In the genomic region with DNA sequence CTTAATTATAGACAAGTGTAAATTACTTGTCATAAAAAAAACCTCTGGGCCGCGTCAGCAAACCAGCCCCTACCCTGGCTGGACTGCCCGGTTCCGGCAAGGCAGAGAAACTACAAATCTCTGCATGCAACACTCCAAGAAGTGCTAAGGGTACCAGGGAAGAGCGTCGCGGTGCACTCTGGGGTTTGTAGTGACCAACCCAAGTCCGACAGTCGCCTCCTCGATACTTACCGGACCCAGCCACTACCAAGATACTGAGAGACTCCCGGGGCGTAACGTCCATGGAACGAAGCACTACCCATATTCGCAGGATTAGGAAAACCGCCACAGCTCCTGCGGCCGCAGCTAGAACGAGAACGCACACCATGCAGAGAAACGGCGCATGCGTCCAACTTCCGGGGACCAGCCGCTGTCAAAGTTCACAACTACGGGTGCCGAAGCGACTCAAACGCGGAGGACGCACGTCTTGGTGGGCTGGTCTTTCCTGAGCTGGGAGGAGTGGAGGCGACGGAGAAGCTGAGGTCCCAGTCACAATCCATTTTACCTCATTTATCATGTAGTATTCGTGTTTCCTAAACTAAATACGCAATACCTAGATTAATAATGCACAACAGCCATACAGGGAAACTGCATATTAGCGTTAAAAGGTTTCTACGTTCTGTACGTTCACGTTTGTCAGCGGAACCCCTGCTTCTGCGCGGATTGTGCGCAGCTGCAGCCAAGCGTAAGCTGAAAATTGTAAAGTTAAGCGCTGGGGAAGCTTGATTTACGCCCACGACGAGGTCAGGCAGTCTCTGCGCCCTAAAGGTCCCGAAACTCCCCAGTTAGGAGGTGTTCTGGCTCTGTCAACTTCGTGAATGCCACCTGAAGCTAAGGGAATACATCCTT, we compare ENCODE assay signal across 8 cellular contexts. TPM values are rescaled to one million over a fixed set of nuclear protein-coding genes. Genes with fewer than 3 reads are reported as not detected.
DNase-seq lines count a peak whose midpoint lies in the region; ATAC-seq and TF ChIP-seq lines count a peak whose summit lies in the region.

A gene with protein sequence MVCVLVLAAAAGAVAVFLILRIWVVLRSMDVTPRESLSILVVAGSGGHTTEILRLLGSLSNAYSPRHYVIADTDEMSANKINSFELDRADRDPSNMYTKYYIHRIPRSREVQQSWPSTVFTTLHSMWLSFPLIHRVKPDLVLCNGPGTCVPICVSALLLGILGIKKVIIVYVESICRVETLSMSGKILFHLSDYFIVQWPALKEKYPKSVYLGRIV (minus strand): TSS at position 420 of the 888 bp plus-strand sequence. CDS start 53 bp downstream, at position 367.

- no peaks in the 10 kb centered on the region for H3K36me3 ChIP-seq in naive thymus-derived CD4-positive, alpha-beta T cell (ENCODE audit: control insufficient read depth in 2 of 3, insufficient read depth in 3 of 3, low read length in 3 of 3)

- H3K27me3 ChIP-seq in naive thymus-derived CD4-positive, alpha-beta T cell (ENCODE audit: control insufficient read depth in 2 of 2, insufficient read depth in 2 of 2, low read length in 2 of 2), result no peaks in the 10 kb centered on the region

- POLR2A ChIA-PET in naive thymus-derived CD4-positive, alpha-beta T cell (lab: Charles Lee), result interaction anchor here (0.8 to 2.9 kb wide), 10 partner anchors 9 to 1227 kb away, joined by 3 to 14 read pairs (median 4); a partner anchor contains a TSS

- peaks cover 16% of the 10 kb centered on the region for H3K36me3 Mint-ChIP-seq in activated T-helper 17 cell treated with anti-CD3 and anti-CD28 coated beads, Interleukin-2, amount 50 U/mL, for 72 hours (ENCODE audit: low read depth)
- peaks cover 0 to 10% (median 2%) of the 10 kb centered on the region in 5 donors for H3K36me3 Mint-ChIP-seq in naive thymus-derived CD4-positive, alpha-beta T cell
- peaks cover 7% of the 10 kb centered on the region for H3K36me3 Mint-ChIP-seq in stimulated activated memory B cell treated with anti-CD40 and anti-IgM and Interleukin-4, amounts not matched to agents 10 μg/mL and 1 μg/mL and 100 μg/mL, for 72 hours

- peak within 1 kb of the TSS; percentile 90 for H3K27ac Mint-ChIP-seq in activated T-helper 17 cell treated with anti-CD3 and anti-CD28 coated beads, Interleukin-2, amount 50 U/mL, for 72 hours
- peak within 1 kb of the TSS; percentile 95 to 100 (median 97) for H3K27ac Mint-ChIP-seq in naive thymus-derived CD4-positive, alpha-beta T cell
- peak within 1 kb of the TSS; percentile 90 for H3K27ac Mint-ChIP-seq in stimulated activated memory B cell treated with anti-CD40 and anti-IgM and Interleukin-4, amounts not matched to agents 10 μg/mL and 1 μg/mL and 100 μg/mL, for 72 hours

- peaks cover 11% of the 10 kb centered on the region for H3K4me1 Mint-ChIP-seq in activated T-helper 17 cell treated with anti-CD3 and anti-CD28 coated beads, Interleukin-2, amount 50 U/mL, for 72 hours
- peaks cover 10 to 26% (median 18%) of the 10 kb centered on the region in 7 donors for H3K4me1 Mint-ChIP-seq in naive thymus-derived CD4-positive, alpha-beta T cell
- peaks cover 7% of the 10 kb centered on the region for H3K4me1 Mint-ChIP-seq in stimulated activated memory B cell treated with anti-CD40 and anti-IgM and Interleukin-4, amounts not matched to agents 10 μg/mL and 1 μg/mL and 100 μg/mL, for 72 hours

- peak; percentile 99 for DNase-seq in Daoy (ENCODE audit: low read depth)
- peak; percentile 47 for DNase-seq in GOT3 (lab: John Stamatoyannopoulos, UW)
- peak; percentile 94 for DNase-seq in LHCN-M2 (ENCODE audit: low read depth)
- peak; percentile 95 for DNase-seq in RPMI7951 (ENCODE audit: low read depth)
- DNase-seq in fibroblast of mammary gland (ENCODE audit: low read depth), result peak; percentile 95
- DNase-seq in naive thymus-derived CD4-positive, alpha-beta T cell, result peak; percentile 81 to 96 (median 95)

- peak within 1 kb of the TSS; percentile 89 for H3K4me3 Mint-ChIP-seq in activated T-helper 17 cell treated with anti-CD3 and anti-CD28 coated beads, Interleukin-2, amount 50 U/mL, for 72 hours
- H3K4me3 Mint-ChIP-seq in naive thymus-derived CD4-positive, alpha-beta T cell, result peak within 1 kb of the TSS; percentile 88 to 100 (median 98)
- H3K4me3 Mint-ChIP-seq in stimulated activated memory B cell treated with anti-CD40 and anti-IgM and Interleukin-4, amounts not matched to agents 10 μg/mL and 1 μg/mL and 100 μg/mL, for 72 hours, result peak within 1 kb of the TSS; percentile 93

- intact Hi-C loops in naive thymus-derived CD4-positive, alpha-beta T cell (cut with micrococcal nuclease), result loop anchor here (1.0 to 10.0 kb wide), 17 partner anchors 12 to 1892 kb away; a partner anchor contains a TSS

- peak; percentile 92 for ATAC-seq in activated T-helper 17 cell treated with anti-CD3 and anti-CD28 coated beads, Interleukin-2, amount 50 U/mL, for 72 hours (replicated peaks)
- ATAC-seq in naive thymus-derived CD4-positive, alpha-beta T cell, result peak; percentile 96
- ATAC-seq in stimulated activated memory B cell treated with anti-CD40 and anti-IgM and Interleukin-4, amounts not matched to agents 10 μg/mL and 1 μg/mL and 100 μg/mL, for 72 hours, result peak; percentile 99

- CTCF ChIA-PET in naive thymus-derived CD4-positive, alpha-beta T cell (lab: Charles Lee), result interaction anchor here (0.6 to 1.8 kb wide), 5 partner anchors 9 to 222 kb away, joined by 3 to 8 read pairs (median 5); a partner anchor contains a TSS

- H3K27ac ChIP-seq in naive thymus-derived CD4-positive, alpha-beta T cell (ENCODE audit: low read depth, low read length), result peak within 1 kb of the TSS; percentile 85

- peaks cover 3% of the 10 kb centered on the region for H3K27me3 Mint-ChIP-seq in activated T-helper 17 cell treated with anti-CD3 and anti-CD28 coated beads, Interleukin-2, amount 50 U/mL, for 72 hours
- peaks cover 0 to 6% (median 0%) of the 10 kb centered on the region in 5 donors for H3K27me3 Mint-ChIP-seq in naive thymus-derived CD4-positive, alpha-beta T cell
- H3K27me3 Mint-ChIP-seq in stimulated activated memory B cell treated with anti-CD40 and anti-IgM and Interleukin-4, amounts not matched to agents 10 μg/mL and 1 μg/mL and 100 μg/mL, for 72 hours, result no peaks in the 10 kb centered on the region

- H3K4me1 ChIP-seq in naive thymus-derived CD4-positive, alpha-beta T cell (ENCODE audit: control insufficient read depth in 2 of 2, insufficient read depth in 2 of 2, low read length in 2 of 2), result peaks cover 8 to 12% of the 10 kb centered on the region in 2 donors

- no peak for TF ChIP-seq CTCF in fibroblast of mammary gland (conservative IDR thresholded peaks at IDR 0.05; ENCODE audit: control insufficient read depth, insufficient read depth, low read depth, low read length)

- no peaks in the 10 kb centered on the region for H3K9me3 Mint-ChIP-seq in activated T-helper 17 cell treated with anti-CD3 and anti-CD28 coated beads, Interleukin-2, amount 50 U/mL, for 72 hours
- H3K9me3 Mint-ChIP-seq in naive thymus-derived CD4-positive, alpha-beta T cell, result peaks cover 0 to 4% (median 0%) of the 10 kb centered on the region in 11 donors
- H3K9me3 Mint-ChIP-seq in stimulated activated memory B cell treated with anti-CD40 and anti-IgM and Interleukin-4, amounts not matched to agents 10 μg/mL and 1 μg/mL and 100 μg/mL, for 72 hours, result no peaks in the 10 kb centered on the region

- H3K9me3 ChIP-seq in naive thymus-derived CD4-positive, alpha-beta T cell (ENCODE audit: control insufficient read depth in 2 of 3, low read length in 3 of 3), result no peaks in the 10 kb centered on the region

- peak within 1 kb of the TSS; percentile 92 for H3K4me3 ChIP-seq in fibroblast of mammary gland (ENCODE audit: control insufficient read depth, low read depth, low read length)
- H3K4me3 ChIP-seq in naive thymus-derived CD4-positive, alpha-beta T cell (ENCODE audit: low read length), result peak within 1 kb of the TSS; percentile 96

RNA-seq across cellular contexts. Expression of the gene that starts here (rescaled TPM):
- total RNA-seq in Daoy (2014; rRNA removed; shearing (Covaris generic)), result 2.8 and 3.1 TPM in 2 replicates
- total RNA-seq in LHCN-M2 (2014; rRNA removed), result 1.5 and 2.7 TPM in 2 replicates
- polyA plus RNA-seq in LHCN-M2 (2012), result 3.6 TPM
- 3.3 and 9.5 TPM in 2 replicates for total RNA-seq in RPMI7951 (2014; rRNA removed; shearing (Covaris generic))
- total RNA-seq in activated T-helper 17 cell treated with anti-CD3 and anti-CD28 coated beads, Interleukin-2, amount 50 U/mL, for 72 hours, result 1 to 10 TPM; 6.2 to 7.8 TPM
- total RNA-seq in naive thymus-derived CD4-positive, alpha-beta T cell, result 1 to 10 TPM; 1.1 to 2.2 (median 1.5) TPM
- polyA plus RNA-seq in naive thymus-derived CD4-positive, alpha-beta T cell, result 1 to 10 TPM; 1.7 to 3.2 TPM

Comparison
In these comparisons a context has a peak if more than half of its experiments do, and no peak if none do; other contexts are left out.
1. Peak in every context shown above with its lines: DNase-seq, ATAC-seq, H3K4me3 ChIP-seq and H3K27ac ChIP-seq.
2. DNase-seq: peak in every context shown above with its lines; median percentile 99 in Daoy; 95 in RPMI7951; 95 in fibroblast of mammary gland; 95 in naive thymus-derived CD4-positive, alpha-beta T cell; 94 in LHCN-M2; 47 in GOT3.